23 cellular contexts compared by ENCODE assay signal in the genomic region with DNA sequence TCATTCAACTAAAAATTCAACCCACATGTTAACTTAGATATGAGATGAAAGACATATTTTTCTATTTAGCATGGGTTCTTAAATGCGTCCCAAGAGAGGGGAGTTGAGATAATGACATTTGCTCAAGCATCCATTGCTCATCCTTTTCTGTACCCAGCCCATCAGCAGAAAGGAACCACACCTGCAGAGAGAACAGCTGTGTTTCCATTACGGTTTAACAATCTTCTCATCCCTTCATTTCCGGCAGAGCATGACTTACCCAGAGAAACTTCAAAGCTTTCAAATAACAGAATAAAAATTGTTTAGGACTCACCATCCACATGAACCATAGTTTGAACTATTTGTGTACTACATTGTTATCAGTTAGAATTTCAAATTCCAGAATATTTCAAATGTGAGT.
"Had no signal": no experiment of that assay in that cellular context is flagged by ENCODE, and none has a peak within 500 bp of the region (broad histone marks: within the 10 kb centered on the region; RNA-seq: fewer than 3 reads in every experiment).

No MANE protein-coding gene starts in this region.

- H3K4me3 ChIP-seq: K562, PC-9, SJSA1, SK-N-MC had no signal

- H3K27ac ChIP-seq: KMS-11, PC-9, SJSA1, SK-N-MC had no signal

- H3K9ac ChIP-seq: KMS-11 had no signal

- DNase-seq: Kasumi-1, MM.1S, NCI-H1092 treated with DMSO at 0.1 percent for 48 hours, NCI-H1436, NCI-H187, NCI-H2029, NCI-H2081 treated with DMSO at 0.1 percent for 48 hours, NCI-H2171, NCI-H226, NCI-H446, NCI-H510A, NCI-H524 treated with DMSO at 0.1 percent for 48 hours, NCI-H69, NCI-H774, OCI-M1, PC-9, Right ventricle myocardium superior, RPMI8226, SIG-M5 had no signal

- H3K4me2 ChIP-seq: KMS-11, PC-9 had no signal

- H3K27me3 ChIP-seq: SJSA1 had no signal

- H2AFZ ChIP-seq: PC-9 had no signal

- H3K9me3 ChIP-seq: SJSA1 had no signal

- H3K36me3 ChIP-seq: SJSA1 had no signal
